In genomic region chr2:68027959-68028358, GRCh38 we compare ENCODE assay signal across 27 cellular contexts. TPM values are rescaled to one million over a fixed set of nuclear protein-coding genes. Genes with fewer than 3 reads are reported as not detected.
DNase-seq lines count a peak whose midpoint lies in the region; ATAC-seq, FAIRE-seq and TF ChIP-seq lines count a peak whose summit lies in the region.
"Had no signal": no experiment of that assay in that cellular context is flagged by ENCODE, and none has a peak within 500 bp of the region (broad histone marks: within the 10 kb centered on the region; RNA-seq: fewer than 3 reads in every experiment).

No MANE protein-coding gene starts in this region.

- no peak overlapping the region for H3K27ac ChIP-seq in astrocyte (ENCODE audit: low read depth, low read length)
- H3K27ac ChIP-seq in pancreas: no peak overlapping the region
- no peak overlapping the region for H3K27ac ChIP-seq in neural progenitor cell
- H3K27ac ChIP-seq: BLaER1, breast epithelium, colonic mucosa, tibial artery had no signal

- FAIRE-seq in HTR-8/SVneo (lab: Jason Lieb, UNC) (peak; percentile 26), astrocyte (lab: Jason Lieb, UNC) (peak; percentile 72), pancreas (lab: Jason Lieb, UNC) (no peak)
- FAIRE-seq: D721Med, GM12891, GM19239 had no signal

- H3K36me3 Mint-ChIP-seq in astrocyte (ENCODE audit: low read depth, unreplicated experiment) (no peaks in the 10 kb centered on the region), neural progenitor cell (no peaks in the 10 kb centered on the region)
- H3K36me3 Mint-ChIP-seq: activated CD8-positive, alpha-beta memory T cell treated with anti-CD3 and anti-CD28 coated beads, Interleukin-2, amount 10 ng/mL, durations not matched to agents 7 days and 5 days had no signal

- TF ChIP-seq CTCF in astrocyte (IDR thresholded peaks at IDR 0.05; ENCODE audit: insufficient read depth, low read depth, low read length): no peak
- TF ChIP-seq CTCF in pancreas (IDR thresholded peaks at IDR 0.05): no peak
- TF ChIP-seq CTCF in neural progenitor cell (IDR thresholded peaks at IDR 0.05): no peak

- H3K27me3 Mint-ChIP-seq in astrocyte (ENCODE audit: low read depth, unreplicated experiment) (peaks cover 4% of the 10 kb centered on the region), neural progenitor cell (ENCODE audit: insufficient read depth, low read depth) (no peaks in the 10 kb centered on the region)

- H3K4me2 ChIP-seq in astrocyte (ENCODE audit: low read length) (peak overlapping the region; percentile 17), neural progenitor cell (no peak overlapping the region)
- H3K4me2 ChIP-seq: BLaER1, GM23338 had no signal

- H3K4me1 ChIP-seq in astrocyte (ENCODE audit: insufficient read depth, low read length): no peaks in the 10 kb centered on the region
- H3K4me1 ChIP-seq in pancreas: no peaks in the 10 kb centered on the region
- no peaks in the 10 kb centered on the region for H3K4me1 ChIP-seq in neural progenitor cell
- H3K4me1 ChIP-seq: BLaER1, breast epithelium, colonic mucosa had no signal

- H3K4me3 Mint-ChIP-seq in astrocyte (ENCODE audit: unreplicated experiment) (no peak overlapping the region), neural progenitor cell (no peak overlapping the region)
- H3K4me3 Mint-ChIP-seq: activated CD8-positive, alpha-beta memory T cell treated with anti-CD3 and anti-CD28 coated beads, Interleukin-2, amount 10 ng/mL, durations not matched to agents 7 days and 5 days; activated T-helper 17 cell treated with anti-CD3 and anti-CD28 coated beads, Interleukin-2, amount 50 U/mL, for 72 hours; GM23338 had no signal

- no peak overlapping the region for H3K27ac Mint-ChIP-seq in astrocyte (ENCODE audit: unreplicated experiment)
- H3K27ac Mint-ChIP-seq in neural progenitor cell: no peak overlapping the region
- H3K27ac Mint-ChIP-seq: activated CD8-positive, alpha-beta memory T cell treated with anti-CD3 and anti-CD28 coated beads, Interleukin-2, amount 10 ng/mL, durations not matched to agents 7 days and 5 days; activated T-helper 17 cell treated with anti-CD3 and anti-CD28 coated beads, Interleukin-2, amount 50 U/mL, for 72 hours; GM23338 had no signal

- H3K9me3 Mint-ChIP-seq in astrocyte (ENCODE audit: unreplicated experiment) (no peaks in the 10 kb centered on the region), neural progenitor cell (no peaks in the 10 kb centered on the region)
- H3K9me3 Mint-ChIP-seq: activated T-helper 17 cell treated with anti-CD3 and anti-CD28 coated beads, Interleukin-2, amount 50 U/mL, for 72 hours; GM23338 had no signal

- DNase-seq in EH (ENCODE audit: low read depth): peak; percentile 95
- DNase-seq in HTR-8/SVneo (ENCODE audit: insufficient read length, low spot score): peak; percentile 48
- DNase-seq in astrocyte (ENCODE audit: low read depth): peak; percentile 40
- DNase-seq in non-pigmented ciliary epithelial cell (ENCODE audit: low read depth): peak; percentile 35
- DNase-seq in NCI-H774 (lab: John Stamatoyannopoulos, UW): no peak
- no peak for DNase-seq in pancreas
- DNase-seq in neural progenitor cell (ENCODE audit: low spot score): no peak
- DNase-seq: activated CD4-positive, alpha-beta T cell treated with anti-CD3 and anti-CD28 coated beads for 4 hours; activated CD8-positive, alpha-beta memory T cell treated with anti-CD3 and anti-CD28 coated beads, Interleukin-2, amount 10 ng/mL, durations not matched to agents 7 days and 5 days; colonic mucosa; GF-D8; head of caudate nucleus; Kasumi-1; NCI-H1105 treated with DMSO at 0.1 percent for 48 hours; NCI-H2107; NCI-H524 treated with DMSO at 0.1 percent for 48 hours; Right ventricle myocardium superior; stimulated activated CD4-positive, alpha-beta T cell treated with anti-CD3 and anti-CD28 coated beads, Interleukin-4, amount 100 ng/mL, for 1 hour; stimulated activated naive CD8-positive, alpha-beta T cell treated with anti-CD3 and anti-CD28 coated beads, Interleukin-15, Interleukin-2, amounts not matched to agents 100 U/mL and 50 U/mL, for 24 hours; tibial artery had no signal

- ATAC-seq in pancreas: no peak
- ATAC-seq: activated CD8-positive, alpha-beta memory T cell treated with anti-CD3 and anti-CD28 coated beads, Interleukin-2, amount 10 ng/mL, durations not matched to agents 7 days and 5 days; activated T-helper 17 cell treated with anti-CD3 and anti-CD28 coated beads, Interleukin-2, amount 50 U/mL, for 72 hours; GM23338; stimulated activated naive CD8-positive, alpha-beta T cell treated with anti-CD3 and anti-CD28 coated beads, Interleukin-15, Interleukin-2, amounts not matched to agents 100 U/mL and 50 U/mL, for 24 hours had no signal

- H4K20me1 ChIP-seq in astrocyte (ENCODE audit: insufficient read depth, low read length) (no peaks in the 10 kb centered on the region), neural progenitor cell (ENCODE audit: low read depth) (no peaks in the 10 kb centered on the region)
- H4K20me1 ChIP-seq: BLaER1 had no signal

- no peaks in the 10 kb centered on the region for H3K36me3 ChIP-seq in astrocyte (ENCODE audit: insufficient read depth, low read length)
- no peaks in the 10 kb centered on the region for H3K36me3 ChIP-seq in pancreas
- H3K36me3 ChIP-seq in neural progenitor cell: no peaks in the 10 kb centered on the region
- H3K36me3 ChIP-seq: BLaER1, breast epithelium, colonic mucosa, tibial artery had no signal

- intact Hi-C loops in pancreas (cut with DNase I): no loop called here

- H3F3A ChIP-seq in neural progenitor cell (ENCODE audit: low read depth): no peaks in the 10 kb centered on the region

- no peaks in the 10 kb centered on the region for H3K9me3 ChIP-seq in astrocyte (ENCODE audit: insufficient read depth, low read depth, low read length)
- no peaks in the 10 kb centered on the region for H3K9me3 ChIP-seq in pancreas
- no peaks in the 10 kb centered on the region for H3K9me3 ChIP-seq in neural progenitor cell (ENCODE audit: low read depth)
- H3K9me3 ChIP-seq: BLaER1, breast epithelium, colonic mucosa, tibial artery had no signal

- H3K79me2 ChIP-seq in astrocyte (ENCODE audit: insufficient read depth, low read length) (no peaks in the 10 kb centered on the region), neural progenitor cell (ENCODE audit: low read depth) (no peaks in the 10 kb centered on the region)

- H2AFZ ChIP-seq in astrocyte (ENCODE audit: low read depth, low read length) (no peak overlapping the region), neural progenitor cell (replicated peaks) (no peak overlapping the region)
- H2AFZ ChIP-seq: GM23338 had no signal

- no peaks in the 10 kb centered on the region for H3K27me3 ChIP-seq in astrocyte (ENCODE audit: insufficient read depth, low read length)
- H3K27me3 ChIP-seq in pancreas: no peaks in the 10 kb centered on the region
- H3K27me3 ChIP-seq in neural progenitor cell: no peaks in the 10 kb centered on the region
- H3K27me3 ChIP-seq: BLaER1, breast epithelium, colonic mucosa, tibial artery had no signal

- H3K4me3 ChIP-seq in astrocyte (ENCODE audit: insufficient read depth, low read depth, low read length) (no peak overlapping the region), pancreas (no peak overlapping the region), neural progenitor cell (no peak overlapping the region)
- H3K4me3 ChIP-seq: BLaER1, breast epithelium, colonic mucosa, GM23338, tibial artery had no signal

- H3K4me1 Mint-ChIP-seq in astrocyte (ENCODE audit: low read depth, unreplicated experiment): no peaks in the 10 kb centered on the region
- H3K4me1 Mint-ChIP-seq in neural progenitor cell: no peaks in the 10 kb centered on the region
- H3K4me1 Mint-ChIP-seq: activated CD8-positive, alpha-beta memory T cell treated with anti-CD3 and anti-CD28 coated beads, Interleukin-2, amount 10 ng/mL, durations not matched to agents 7 days and 5 days; activated T-helper 17 cell treated with anti-CD3 and anti-CD28 coated beads, Interleukin-2, amount 50 U/mL, for 72 hours; GM23338 had no signal

- H3K9ac ChIP-seq in astrocyte (ENCODE audit: low read length) (no peak overlapping the region), neural progenitor cell (no peak overlapping the region)
- H3K9ac ChIP-seq: BLaER1 had no signal

RNA-seq across cellular contexts. Expression of gene C1D, which starts 34.8 kb away (rescaled TPM):
- total RNA-seq in astrocyte (19.0 and 21.8 TPM in 2 replicates), pancreas (10 to 100 TPM in 1 of 6 donors, 1 to 10 TPM in 5; 3.3 to 10.2 (median 6.3) TPM), neural progenitor cell (ENCODE audit: low replicate concordance) (38.8 and 66.6 TPM in 2 replicates)
- polyA plus RNA-seq in pancreas: 10 to 100 TPM in 1 of 2 donors, 1 to 10 TPM in 1; 4.9 to 16.7 TPM

Comparison
In these comparisons a context has a peak if more than half of its experiments do, and no peak if none do; other contexts are left out.
1. DNase-seq: peak in EH (single experiment), HTR-8/SVneo (single experiment), astrocyte (single experiment) and non-pigmented ciliary epithelial cell (single experiment); none in NCI-H774 (single experiment), pancreas (0 of 6) and neural progenitor cell (single experiment).